In the genomic region with DNA sequence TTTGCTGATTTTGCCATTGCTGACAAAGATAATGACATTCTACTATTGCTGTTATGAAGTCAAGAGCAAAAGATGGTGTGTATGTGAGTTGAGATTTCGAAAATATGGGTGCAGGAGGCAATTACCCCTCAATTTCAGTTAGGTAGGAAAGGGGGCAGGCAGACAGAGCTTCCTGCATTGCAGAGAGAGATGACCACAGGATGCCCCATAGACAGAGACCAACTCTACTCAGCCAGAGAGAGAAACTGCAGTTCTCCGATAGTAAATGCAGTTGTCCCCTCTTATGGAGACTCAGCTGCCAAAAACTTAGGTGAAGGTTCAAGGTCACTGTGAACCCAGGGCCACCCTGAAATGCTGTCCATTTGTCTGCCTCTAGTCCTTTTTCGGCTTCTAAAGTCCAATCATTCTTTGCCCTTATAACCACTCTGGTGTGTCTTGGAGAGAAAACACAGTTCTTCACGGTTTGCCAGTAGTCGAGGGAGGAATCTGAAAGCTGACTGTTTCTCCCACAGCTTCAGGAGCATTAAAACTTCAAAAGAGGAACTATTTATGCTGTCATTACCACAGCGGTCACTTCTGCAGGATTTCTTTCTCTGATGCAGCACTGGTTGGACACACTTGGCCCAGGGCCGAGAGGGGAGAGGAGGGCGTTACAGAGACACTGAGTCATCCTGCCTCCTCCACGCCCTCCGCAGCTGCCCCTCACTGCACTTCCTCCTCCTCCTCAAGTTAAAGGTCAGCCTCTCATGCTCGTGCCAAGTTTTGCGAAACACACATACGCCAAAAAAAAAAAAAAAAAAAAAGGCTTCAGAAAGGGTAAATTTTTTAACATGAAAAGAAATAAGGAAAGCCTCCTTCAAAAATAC, we compare ENCODE assay signal across 8 cellular contexts.
DNase-seq lines count a peak whose midpoint lies in the region; ATAC-seq and TF ChIP-seq lines count a peak whose summit lies in the region.

No MANE protein-coding gene starts in this region.

- H3K9me3 ChIP-seq in neutrophil (no peaks in the 10 kb centered on the region), uterus (no peaks in the 10 kb centered on the region)

- peak in 1 of 2 donors; percentile 39 for TF ChIP-seq POLR2A in uterus (IDR thresholded peaks at IDR 0.05)

- TF ChIP-seq EP300 in Ishikawa (IDR thresholded peaks at IDR 0.05; ENCODE audit: borderline replicate concordance), result peak; percentile 91

- no peaks in the 10 kb centered on the region for H3K36me3 Mint-ChIP-seq in activated CD4-positive, alpha-beta T cell treated with anti-CD3 and anti-CD28 coated beads, Interleukin-2, amount 10 ng/mL, durations not matched to agents 24 days and 14 days (ENCODE audit: low read depth)

- POLR2A ChIA-PET in GM10248 (lab: Yijun Ruan, JAX), result no interaction called here

- no peak for TF ChIP-seq CTCF in GM10248 (IDR thresholded peaks at IDR 0.05; ENCODE audit: control extremely low read depth, extremely low read depth, low read depth, missing control alignments)
- TF ChIP-seq CTCF in neutrophil (IDR thresholded peaks at IDR 0.05), result no peak
- TF ChIP-seq CTCF in uterus (IDR thresholded peaks at IDR 0.05), result no peak

- H3K36me3 ChIP-seq in neutrophil (no peaks in the 10 kb centered on the region), uterus (no peaks in the 10 kb centered on the region)

- peak; percentile 34 for TF ChIP-seq RAD21 in Ishikawa (IDR thresholded peaks at IDR 0.05; ENCODE audit: low read depth)

- H3K27ac Mint-ChIP-seq in activated CD4-positive, alpha-beta T cell treated with anti-CD3 and anti-CD28 coated beads, Interleukin-2, amount 10 ng/mL, durations not matched to agents 24 days and 14 days, result no peak overlapping the region

- H3K4me1 ChIP-seq in neutrophil (ENCODE audit: control insufficient read depth in 1 of 2, insufficient read depth in 1 of 2, low read depth in 1 of 2, low read length in 1 of 2), result peaks cover 63 to 64% of the 10 kb centered on the region in 2 experiments
- H3K4me1 ChIP-seq in uterus, result peaks cover 10 to 39% of the 10 kb centered on the region in 2 donors

- intact Hi-C loops in activated CD4-positive, alpha-beta T cell treated with anti-CD3 and anti-CD28 coated beads, Interleukin-2, amount 10 ng/mL, durations not matched to agents 24 days and 14 days (cut with micrococcal nuclease), result no loop called here
- intact Hi-C loops in uterus (cut with DNase I; ENCODE audit: low total_unique reads), result loop anchor here (5.0 to 10.0 kb wide), 2 partner anchors 167 to 265 kb away; a partner anchor contains a TSS

- H3K4me3 Mint-ChIP-seq in activated CD4-positive, alpha-beta T cell treated with anti-CD3 and anti-CD28 coated beads, Interleukin-2, amount 10 ng/mL, durations not matched to agents 24 days and 14 days, result peak overlapping the region; percentile 45

- peaks cover 11% of the 10 kb centered on the region for H3K27me3 ChIP-seq in neutrophil
- no peaks in the 10 kb centered on the region for H3K27me3 ChIP-seq in uterus

- peaks cover 3% of the 10 kb centered on the region for H3K9me3 Mint-ChIP-seq in activated CD4-positive, alpha-beta T cell treated with anti-CD3 and anti-CD28 coated beads, Interleukin-2, amount 10 ng/mL, durations not matched to agents 24 days and 14 days

- H3K4me1 Mint-ChIP-seq in activated CD4-positive, alpha-beta T cell treated with anti-CD3 and anti-CD28 coated beads, Interleukin-2, amount 10 ng/mL, durations not matched to agents 24 days and 14 days, result peaks cover 12% of the 10 kb centered on the region

- DNase-seq in GM10248 (ENCODE audit: extremely low spot score) (peak; percentile 79), fibroblast of the conjunctiva (ENCODE audit: low read depth) (peak; percentile 97), uterus (peak; percentile 98 to 100), NCI-H510A treated with DMSO at 0.1 percent for 48 hours (lab: John Stamatoyannopoulos, UW) (no peak)
- DNase-seq in activated CD4-positive, alpha-beta T cell treated with anti-CD3 and anti-CD28 coated beads, Interleukin-2, amount 10 ng/mL, durations not matched to agents 24 days and 14 days, result peak; percentile 62

- ATAC-seq in GM21825 (IDR thresholded peaks at IDR 0.05; ENCODE audit: unreplicated experiment), result peak; percentile 98

- H3K27ac ChIP-seq in neutrophil (peak overlapping the region; percentile 92), uterus (peak overlapping the region; percentile 89 to 90)

- no peaks in the 10 kb centered on the region for H3K27me3 Mint-ChIP-seq in activated CD4-positive, alpha-beta T cell treated with anti-CD3 and anti-CD28 coated beads, Interleukin-2, amount 10 ng/mL, durations not matched to agents 24 days and 14 days

- CTCF ChIA-PET in GM10248 (lab: Yijun Ruan, JAX), result interaction anchor here (1.1 kb wide), 1 partner anchor 74 kb away, joined by 4 read pairs; no protein-coding TSS in a partner anchor

- H3K4me3 ChIP-seq in neutrophil (ENCODE audit: low read depth in 1 of 2, low read length in 1 of 2), result peak overlapping the region; percentile 28 to 34
- H3K4me3 ChIP-seq in uterus, result no peak overlapping the region

TF ChIP-seq in Ishikawa, 13 proteins besides CTCF, POLR2A, EP300 and RAD21:
- no peak for TF ChIP-seq ZBTB7A (IDR thresholded peaks at IDR 0.05; ENCODE audit: low read depth)
- no peak; the same call in 1 of the 2 replicates for TF ChIP-seq TAF1 (IDR thresholded peaks at IDR 0.05; ENCODE audit: low read depth)
- TF ChIP-seq, protein P1, sequence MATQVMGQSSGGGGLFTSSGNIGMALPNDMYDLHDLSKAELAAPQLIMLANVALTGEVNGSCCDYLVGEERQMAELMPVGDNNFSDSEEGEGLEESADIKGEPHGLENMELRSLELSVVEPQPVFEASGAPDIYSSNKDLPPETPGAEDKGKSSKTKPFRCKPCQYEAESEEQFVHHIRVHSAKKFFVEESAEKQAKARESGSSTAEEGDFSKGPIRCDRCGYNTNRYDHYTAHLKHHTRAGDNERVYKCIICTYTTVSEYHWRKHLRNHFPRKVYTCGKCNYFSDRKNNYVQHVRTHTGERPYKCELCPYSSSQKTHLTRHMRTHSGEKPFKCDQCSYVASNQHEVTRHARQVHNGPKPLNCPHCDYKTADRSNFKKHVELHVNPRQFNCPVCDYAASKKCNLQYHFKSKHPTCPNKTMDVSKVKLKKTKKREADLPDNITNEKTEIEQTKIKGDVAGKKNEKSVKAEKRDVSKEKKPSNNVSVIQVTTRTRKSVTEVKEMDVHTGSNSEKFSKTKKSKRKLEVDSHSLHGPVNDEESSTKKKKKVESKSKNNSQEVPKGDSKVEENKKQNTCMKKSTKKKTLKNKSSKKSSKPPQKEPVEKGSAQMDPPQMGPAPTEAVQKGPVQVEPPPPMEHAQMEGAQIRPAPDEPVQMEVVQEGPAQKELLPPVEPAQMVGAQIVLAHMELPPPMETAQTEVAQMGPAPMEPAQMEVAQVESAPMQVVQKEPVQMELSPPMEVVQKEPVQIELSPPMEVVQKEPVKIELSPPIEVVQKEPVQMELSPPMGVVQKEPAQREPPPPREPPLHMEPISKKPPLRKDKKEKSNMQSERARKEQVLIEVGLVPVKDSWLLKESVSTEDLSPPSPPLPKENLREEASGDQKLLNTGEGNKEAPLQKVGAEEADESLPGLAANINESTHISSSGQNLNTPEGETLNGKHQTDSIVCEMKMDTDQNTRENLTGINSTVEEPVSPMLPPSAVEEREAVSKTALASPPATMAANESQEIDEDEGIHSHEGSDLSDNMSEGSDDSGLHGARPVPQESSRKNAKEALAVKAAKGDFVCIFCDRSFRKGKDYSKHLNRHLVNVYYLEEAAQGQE (IDR thresholded peaks at IDR 0.05; ENCODE audit: low read depth), result no peak
- peak; percentile 91 for TF ChIP-seq TCF12 (IDR thresholded peaks at IDR 0.05; ENCODE audit: low read depth)
- no peak for TF ChIP-seq YY1 (IDR thresholded peaks at IDR 0.05; ENCODE audit: low read depth)
- peak; percentile 77 for TF ChIP-seq TEAD4 (IDR thresholded peaks at IDR 0.05)
- TF ChIP-seq EGR1 (IDR thresholded peaks at IDR 0.05), result 0 out of 2 replicates have a peak, but pooled peaks have one; percentile 48
- TF ChIP-seq FOXM1 (IDR thresholded peaks at IDR 0.05; ENCODE audit: borderline replicate concordance, low read depth), result peak; percentile 49; the same call in 1 of the 2 replicates
- TF ChIP-seq, protein P2, sequence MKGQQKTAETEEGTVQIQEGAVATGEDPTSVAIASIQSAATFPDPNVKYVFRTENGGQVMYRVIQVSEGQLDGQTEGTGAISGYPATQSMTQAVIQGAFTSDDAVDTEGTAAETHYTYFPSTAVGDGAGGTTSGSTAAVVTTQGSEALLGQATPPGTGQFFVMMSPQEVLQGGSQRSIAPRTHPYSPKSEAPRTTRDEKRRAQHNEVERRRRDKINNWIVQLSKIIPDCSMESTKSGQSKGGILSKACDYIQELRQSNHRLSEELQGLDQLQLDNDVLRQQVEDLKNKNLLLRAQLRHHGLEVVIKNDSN (IDR thresholded peaks at IDR 0.05), result peak; percentile 30; the same call in 1 of the 2 replicates
- TF ChIP-seq CEBPB (IDR thresholded peaks at IDR 0.05), result peak; percentile 77; the same call in 1 of the 2 replicates
- peak; percentile 96 for TF ChIP-seq NFIC (IDR thresholded peaks at IDR 0.05)
- TF ChIP-seq, protein P3, sequence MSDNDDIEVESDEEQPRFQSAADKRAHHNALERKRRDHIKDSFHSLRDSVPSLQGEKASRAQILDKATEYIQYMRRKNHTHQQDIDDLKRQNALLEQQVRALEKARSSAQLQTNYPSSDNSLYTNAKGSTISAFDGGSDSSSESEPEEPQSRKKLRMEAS (IDR thresholded peaks at IDR 0.05), result peak; percentile 52; the same call in 1 of the 2 replicates
- TF ChIP-seq CREB1 (IDR thresholded peaks at IDR 0.05; ENCODE audit: low read depth), result no peak

Comparison
In these comparisons a context has a peak if more than half of its experiments do, and no peak if none do; other contexts are left out.
1. H3K4me3 ChIP-seq: peak in neutrophil (2 of 2); none in uterus (0 of 2).